21 cellular contexts compared by ENCODE assay signal in genomic region chr4:149072359-149072758, GRCh38.
"Had no signal": no experiment of that assay in that cellular context is flagged by ENCODE, and none has a peak within 500 bp of the region (broad histone marks: within the 10 kb centered on the region; RNA-seq: fewer than 3 reads in every experiment).

No MANE protein-coding gene starts in this region.

- H3K4me1 Mint-ChIP-seq: naive B cell; naive thymus-derived CD8-positive, alpha-beta T cell had no signal

- H3K4me3 Mint-ChIP-seq: mesothelial cell of epicardium; naive B cell; naive thymus-derived CD8-positive, alpha-beta T cell had no signal

- DNase-seq: dermis blood vessel endothelial cell; dorsolateral prefrontal cortex; effector CD4-positive, alpha-beta T cell; effector memory CD4-positive, alpha-beta T cell; foreskin keratinocyte; gastrocnemius medialis; glutamatergic neuron; head of caudate nucleus; heart right ventricle; hippocampal formation; left cardiac atrium; left lung; left ventricle myocardium superior; lower lobe of right lung; mesenchymal stem cell; mucosa of descending colon; naive B cell; naive thymus-derived CD8-positive, alpha-beta T cell had no signal

- H3K4me1 ChIP-seq: esophagus muscularis mucosa, foreskin keratinocyte, gastrocnemius medialis, heart right ventricle, left lung, lower lobe of right lung had no signal

- H3K36me3 ChIP-seq: esophagus muscularis mucosa, gastrocnemius medialis, heart right ventricle, left lung, lower lobe of right lung had no signal

- H3K27ac Mint-ChIP-seq: mesothelial cell of epicardium; naive B cell; naive thymus-derived CD8-positive, alpha-beta T cell had no signal

- H3K27ac ChIP-seq: coronary artery, dorsolateral prefrontal cortex, esophagus muscularis mucosa, foreskin keratinocyte, gastrocnemius medialis, heart right ventricle, left lung, lower lobe of right lung had no signal

- H3K27me3 ChIP-seq: dorsolateral prefrontal cortex, esophagus muscularis mucosa, foreskin keratinocyte, gastrocnemius medialis, heart right ventricle, left lung had no signal

- H3K4me3 ChIP-seq: coronary artery, dorsolateral prefrontal cortex, esophagus muscularis mucosa, gastrocnemius medialis, heart right ventricle, left lung, lower lobe of right lung, mucosa of descending colon had no signal

- H3K9me3 ChIP-seq: esophagus muscularis mucosa, gastrocnemius medialis, left lung, lower lobe of right lung, mucosa of descending colon had no signal
